In the genomic region with DNA sequence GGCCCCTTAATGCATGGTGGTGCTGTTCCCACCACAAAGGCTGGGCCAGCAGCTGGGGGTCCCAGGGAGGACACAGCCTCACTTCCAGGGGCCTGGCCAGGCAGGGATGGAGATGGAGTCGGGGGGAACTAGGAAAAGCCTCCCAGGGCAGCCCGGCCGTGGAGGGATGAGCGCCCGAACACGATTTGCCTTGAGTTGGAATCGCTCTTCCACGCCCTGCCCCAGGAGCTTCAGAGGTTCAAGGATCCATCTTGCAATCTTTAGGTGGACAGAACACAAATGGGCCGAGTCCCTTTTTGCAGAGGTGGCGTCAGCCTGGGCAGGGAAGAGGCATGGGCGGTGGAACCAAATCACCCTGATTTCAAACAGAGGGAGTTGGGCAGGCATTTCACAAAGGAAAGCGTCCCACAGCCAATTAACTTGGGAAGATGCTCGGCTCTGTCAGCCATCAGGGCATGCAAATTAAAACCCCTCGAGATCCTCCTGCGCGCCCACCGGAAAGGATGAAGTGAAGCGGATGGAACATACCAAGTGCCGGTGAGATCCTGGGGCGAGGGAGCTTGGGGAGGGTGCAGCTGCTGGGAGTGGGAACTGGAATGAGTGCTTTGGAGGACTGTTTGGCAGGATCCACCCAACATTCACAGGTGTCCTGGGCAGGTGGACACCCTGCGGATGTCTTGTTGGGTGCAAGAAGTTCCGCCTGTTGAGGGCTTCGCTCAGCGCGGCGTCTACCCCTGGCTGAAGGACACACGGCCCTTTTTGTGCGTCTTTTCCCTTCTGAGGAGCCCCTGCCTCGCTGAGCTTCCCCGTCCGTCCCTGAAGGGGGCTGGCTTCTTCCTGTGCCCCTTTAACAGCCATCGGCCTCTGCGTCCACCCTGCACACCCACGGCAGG, we compare ENCODE assay signal across 20 cellular contexts.
DNase-seq lines count a peak whose midpoint lies in the region; ATAC-seq, FAIRE-seq and TF ChIP-seq lines count a peak whose summit lies in the region.
"Had no signal": no experiment of that assay in that cellular context is flagged by ENCODE, and none has a peak within 500 bp of the region (broad histone marks: within the 10 kb centered on the region; RNA-seq: fewer than 3 reads in every experiment).

No MANE protein-coding gene starts in this region.

- H3K36me3 ChIP-seq in kidney (ENCODE audit: control insufficient read depth in 1 of 2, insufficient read depth in 2 of 2, low read length in 2 of 2): no peaks in the 10 kb centered on the region
- H3K36me3 ChIP-seq: Peyer's patch had no signal

- H3K9ac ChIP-seq in kidney (ENCODE audit: low read length in 2 of 2): no peak overlapping the region

- no peak for TF ChIP-seq CTCF in kidney (IDR thresholded peaks at IDR 0.05; ENCODE audit: borderline replicate concordance, extremely low read depth, insufficient read depth)

- H3K4me3 ChIP-seq in kidney (ENCODE audit: low read length in 2 of 2): no peak overlapping the region
- H3K4me3 ChIP-seq: Peyer's patch had no signal

- H3K4me1 ChIP-seq in kidney (ENCODE audit: control insufficient read depth in 1 of 2, insufficient read depth in 1 of 2, low read depth in 1 of 2, low read length in 2 of 2): peaks cover 5 to 14% of the 10 kb centered on the region in 2 donors
- H3K4me1 ChIP-seq: Peyer's patch had no signal

- ATAC-seq in activated T-cell treated with anti-CD3 and anti-CD28 coated beads, Interleukin-2, amount 50 U/mL, for 4 hours: no peak

- no peak overlapping the region for H3K4me3 Mint-ChIP-seq in activated T-cell treated with anti-CD3 and anti-CD28 coated beads, Interleukin-2, amount 50 U/mL, for 24 hours
- no peak overlapping the region for H3K4me3 Mint-ChIP-seq in activated T-cell treated with anti-CD3 and anti-CD28 coated beads, Interleukin-2, amount 50 U/mL, for 4 hours
- H3K4me3 Mint-ChIP-seq: CD8-positive, alpha-beta memory T cell had no signal

- intact Hi-C loops in kidney (cut with DNase I) (no loop called here), posterior vena cava (cut with DNase I) (no loop called here)

- no peaks in the 10 kb centered on the region for H3K9me3 Mint-ChIP-seq in activated T-cell treated with anti-CD3 and anti-CD28 coated beads, Interleukin-2, amount 50 U/mL, for 24 hours
- H3K9me3 Mint-ChIP-seq in activated T-cell treated with anti-CD3 and anti-CD28 coated beads, Interleukin-2, amount 50 U/mL, for 4 hours: no peaks in the 10 kb centered on the region

- H3K27ac ChIP-seq in kidney (ENCODE audit: low read depth in 2 of 2, low read length in 2 of 2): no peak overlapping the region
- H3K27ac ChIP-seq: C4-2B, Peyer's patch had no signal

- no peaks in the 10 kb centered on the region for H3K36me3 Mint-ChIP-seq in activated T-cell treated with anti-CD3 and anti-CD28 coated beads, Interleukin-2, amount 50 U/mL, for 24 hours (ENCODE audit: low read depth)
- H3K36me3 Mint-ChIP-seq in activated T-cell treated with anti-CD3 and anti-CD28 coated beads, Interleukin-2, amount 50 U/mL, for 4 hours (ENCODE audit: insufficient read depth): no peaks in the 10 kb centered on the region
- H3K36me3 Mint-ChIP-seq: CD8-positive, alpha-beta memory T cell had no signal

- H3K27me3 Mint-ChIP-seq in activated T-cell treated with anti-CD3 and anti-CD28 coated beads, Interleukin-2, amount 50 U/mL, for 24 hours: peaks cover 5% of the 10 kb centered on the region
- peaks cover 5% of the 10 kb centered on the region for H3K27me3 Mint-ChIP-seq in activated T-cell treated with anti-CD3 and anti-CD28 coated beads, Interleukin-2, amount 50 U/mL, for 4 hours (ENCODE audit: low read depth)

- no peaks in the 10 kb centered on the region for H3K9me3 ChIP-seq in kidney (ENCODE audit: control insufficient read depth in 1 of 2, low read length in 2 of 2)
- H3K9me3 ChIP-seq: Peyer's patch had no signal

- DNase-seq in activated T-cell treated with anti-CD3 and anti-CD28 coated beads, Interleukin-2, amount 50 U/mL, for 24 hours: peak; percentile 20
- DNase-seq in activated T-cell treated with anti-CD3 and anti-CD28 coated beads, Interleukin-2, amount 50 U/mL, for 4 hours: no peak
- peak; percentile 67 for DNase-seq in kidney
- DNase-seq in posterior vena cava (ENCODE audit: low spot score): peak; percentile 78
- DNase-seq in Ammon's horn (ENCODE audit: low spot score): no peak
- DNase-seq in C1 segment of cervical spinal cord (lab: John Stamatoyannopoulos, UW): no peak
- DNase-seq in activated CD4-positive, alpha-beta T cell treated with anti-CD3 and anti-CD28 coated beads for 48 hours: no peak
- DNase-seq: 8988T; Calu3; CD8-positive, alpha-beta memory T cell; DMS153; GDM1; Kasumi-1; NCI-H1694; NCI-H2081; NCI-H2171 treated with DMSO at 0.1 percent for 48 hours; NCI-H524 treated with DMSO at 0.1 percent for 48 hours; NCI-H82 had no signal

- H3K4me1 Mint-ChIP-seq in activated T-cell treated with anti-CD3 and anti-CD28 coated beads, Interleukin-2, amount 50 U/mL, for 24 hours (ENCODE audit: low read depth): no peaks in the 10 kb centered on the region
- no peaks in the 10 kb centered on the region for H3K4me1 Mint-ChIP-seq in activated T-cell treated with anti-CD3 and anti-CD28 coated beads, Interleukin-2, amount 50 U/mL, for 4 hours (ENCODE audit: low read depth)
- H3K4me1 Mint-ChIP-seq: CD8-positive, alpha-beta memory T cell had no signal

- no peak overlapping the region for H3K27ac Mint-ChIP-seq in activated T-cell treated with anti-CD3 and anti-CD28 coated beads, Interleukin-2, amount 50 U/mL, for 24 hours
- H3K27ac Mint-ChIP-seq: CD8-positive, alpha-beta memory T cell had no signal

- no peak for FAIRE-seq in kidney (lab: Jason Lieb, UNC)

Comparison
In these comparisons a context has a peak if more than half of its experiments do, and no peak if none do; other contexts are left out.
1. DNase-seq: peak in activated T-cell treated with anti-CD3 and anti-CD28 coated beads, Interleukin-2, amount 50 U/mL, for 24 hours (single experiment), kidney (single experiment) and posterior vena cava (single experiment); none in activated T-cell treated with anti-CD3 and anti-CD28 coated beads, Interleukin-2, amount 50 U/mL, for 4 hours (single experiment), Ammon's horn (single experiment), C1 segment of cervical spinal cord (0 of 14) and activated CD4-positive, alpha-beta T cell treated with anti-CD3 and anti-CD28 coated beads for 48 hours (single experiment).